Comparison of ENCODE assay signal across 1 cellular context in genomic region chr16:89312194-89312593, GRCh38.
TF ChIP-seq lines count a peak whose summit lies in the region.

No MANE protein-coding gene starts in this region.

TF ChIP-seq in HepG2, 621 proteins besides CTCF, POLR2A, EP300 and RAD21:
- TF ChIP-seq, protein P1, sequence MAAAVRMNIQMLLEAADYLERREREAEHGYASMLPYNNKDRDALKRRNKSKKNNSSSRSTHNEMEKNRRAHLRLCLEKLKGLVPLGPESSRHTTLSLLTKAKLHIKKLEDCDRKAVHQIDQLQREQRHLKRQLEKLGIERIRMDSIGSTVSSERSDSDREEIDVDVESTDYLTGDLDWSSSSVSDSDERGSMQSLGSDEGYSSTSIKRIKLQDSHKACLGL (CRISPR knock-in tag; IDR thresholded peaks at IDR 0.05) = no peak
- no peak for TF ChIP-seq MNT (IDR thresholded peaks at IDR 0.05)
